27 cellular contexts compared by ENCODE assay signal in the genomic region with DNA sequence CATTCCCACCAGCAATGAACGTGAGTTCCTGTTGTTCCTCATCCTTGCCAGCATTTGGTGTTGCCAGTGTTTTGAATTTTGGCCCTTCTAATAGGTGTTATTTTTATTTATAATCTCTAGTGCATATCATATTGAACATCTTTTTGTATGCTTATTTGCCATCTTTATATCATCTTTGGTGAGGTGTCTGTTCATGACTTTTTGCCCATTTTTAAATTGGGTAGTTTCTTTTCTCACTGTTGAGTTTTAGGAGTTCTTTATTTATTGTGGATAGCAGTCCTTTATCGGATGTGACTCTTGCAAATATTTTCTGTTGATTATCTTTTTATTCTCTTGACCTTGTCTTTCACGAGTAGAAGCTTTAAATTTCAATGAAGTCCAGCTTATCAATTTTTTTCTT.
"Had no signal": no experiment of that assay in that cellular context is flagged by ENCODE, and none has a peak within 500 bp of the region (broad histone marks: within the 10 kb centered on the region; RNA-seq: fewer than 3 reads in every experiment).

No MANE protein-coding gene starts in this region.

- H3K36me3 ChIP-seq: stomach, suprapubic skin, thoracic aorta, thyroid gland, tibial artery, tibial nerve, transverse colon, upper lobe of left lung, upper lobe of right lung, uterus, vagina had no signal

- DNase-seq: stimulated activated CD4-positive, alpha-beta T cell treated with anti-CD3 and anti-CD28 coated beads, Interleukin-2, amount 100 ng/mL, for 48 hours; stimulated activated CD4-positive, alpha-beta T cell treated with anti-CD3 and anti-CD28 coated beads, Interleukin-4, amount 100 ng/mL, for 1 hour; stimulated activated CD4-positive, alpha-beta T cell treated with anti-CD3 and anti-CD28 coated beads, Interleukin-4, amount 100 ng/mL, for 24 hours; stimulated activated CD4-positive, alpha-beta T cell treated with anti-CD3 and anti-CD28 coated beads, Interleukin-4, amount 100 ng/mL, for 4 hours; stimulated activated CD8-positive, alpha-beta memory T cell treated with anti-CD3 and anti-CD28 coated beads, Interleukin-4, amount 100 ng/mL, for 48 hours; stimulated activated naive B cell treated with anti-CD40 and anti-IgM and Interleukin-4, amounts not matched to agents 10 μg/mL and 1 μg/mL and 100 μg/mL, for 72 hours; stimulated activated naive CD4-positive, alpha-beta T cell; stimulated activated naive CD4-positive, alpha-beta T cell treated with Interleukin-2 at 50 U/mL for 16 hours; stimulated activated naive CD8-positive, alpha-beta T cell treated with anti-CD3 and anti-CD28 coated beads, Interleukin-15, amount 100 ng/mL, for 72 hours; stimulated activated naive CD8-positive, alpha-beta T cell treated with anti-CD3 and anti-CD28 coated beads, Interleukin-15, Interleukin-2, amounts not matched to agents 100 U/mL and 50 U/mL, for 24 hours; stomach; substantia nigra; testis; thyroid gland; transverse colon; trophoblast cell; upper lobe of left lung; upper lobe of right lung; uterus had no signal

- H3K27ac ChIP-seq: stomach, suprapubic skin, testis, thoracic aorta, thyroid gland, tibial artery, tibial nerve, transverse colon, upper lobe of left lung, upper lobe of right lung, uterus, vagina had no signal

- H3K27me3 ChIP-seq: stomach, suprapubic skin, testis, thyroid gland, tibial artery, tibial nerve, transverse colon, upper lobe of left lung, upper lobe of right lung, uterus, vagina had no signal

- FAIRE-seq: urothelium cell line had no signal

- H3K4me1 ChIP-seq: suprapubic skin, testis, tibial nerve, transverse colon, upper lobe of left lung, upper lobe of right lung, uterus, vagina had no signal

- H3K9me3 ChIP-seq: stomach, suprapubic skin, testis, thoracic aorta, thyroid gland, tibial artery, tibial nerve, transverse colon, upper lobe of left lung, upper lobe of right lung, uterus, vagina had no signal

- H3K4me3 ChIP-seq: stomach, suprapubic skin, testis, thoracic aorta, thyroid gland, tibial artery, tibial nerve, transverse colon, upper lobe of left lung, upper lobe of right lung, uterus, vagina had no signal

- ATAC-seq: stimulated activated effector memory CD8-positive, alpha-beta T cell treated with anti-CD3 and anti-CD28 coated beads, Interleukin-12 subunit alpha, Interleukin-12 subunit beta, amount 100 ng/mL, for 72 hours; stimulated activated memory B cell treated with anti-CD40 and anti-IgM and Interleukin-4, amounts not matched to agents 10 μg/mL and 1 μg/mL and 100 μg/mL, for 72 hours; stimulated activated naive B cell treated with anti-CD40 and anti-IgM and Interleukin-4, amounts not matched to agents 10 μg/mL and 1 μg/mL and 100 μg/mL, for 72 hours; stimulated activated naive CD8-positive, alpha-beta T cell treated with anti-CD3 and anti-CD28 coated beads, Interleukin-15, amount 100 ng/mL, for 72 hours; stimulated activated naive CD8-positive, alpha-beta T cell treated with anti-CD3 and anti-CD28 coated beads, Interleukin-15, Interleukin-2, amounts not matched to agents 100 U/mL and 50 U/mL, for 24 hours; upper lobe of right lung had no signal
